Comparison of ENCODE assay signal across 22 cellular contexts in the genomic region with DNA sequence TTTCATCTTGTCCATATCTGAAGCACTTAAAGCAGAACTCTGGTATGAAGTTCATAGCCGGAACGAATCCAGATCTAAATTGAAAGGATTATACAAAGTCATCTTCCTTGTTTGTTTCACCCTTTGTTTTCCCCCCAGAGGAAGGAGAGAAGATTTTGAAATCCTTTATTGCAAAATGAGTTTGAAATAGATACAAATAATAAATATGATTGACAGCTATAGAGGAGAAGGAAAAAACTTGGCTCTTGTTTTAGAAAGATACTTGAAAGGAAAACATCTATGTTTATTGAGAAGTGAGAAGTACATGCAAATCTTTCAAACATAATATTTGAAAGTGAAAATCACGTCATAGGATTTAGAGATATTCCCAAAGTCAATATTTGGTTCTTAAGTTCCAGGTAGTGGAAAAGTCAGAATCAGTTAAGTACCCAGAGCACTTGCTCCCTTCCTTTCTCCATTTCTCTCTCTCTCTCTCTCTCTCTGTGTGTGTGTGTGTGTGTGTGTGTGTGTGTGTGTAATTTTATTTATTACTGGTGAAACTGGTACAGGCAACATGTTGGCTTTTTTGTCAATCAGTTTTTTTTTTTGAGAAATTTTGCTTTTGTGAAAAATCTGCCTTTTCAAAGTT. TPM values are rescaled to one million over a fixed set of nuclear protein-coding genes. Genes with fewer than 3 reads are reported as not detected.
DNase-seq lines count a peak whose midpoint lies in the region; ATAC-seq and TF ChIP-seq lines count a peak whose summit lies in the region.
"Had no signal": no experiment of that assay in that cellular context is flagged by ENCODE, and none has a peak within 500 bp of the region (broad histone marks: within the 10 kb centered on the region; RNA-seq: fewer than 3 reads in every experiment).

No MANE protein-coding gene starts in this region.

- no peak for TF ChIP-seq RAD21 in HCT116 (IDR thresholded peaks at IDR 0.05; ENCODE audit: low read depth)

- H3K36me3 Mint-ChIP-seq in activated T-cell treated with anti-CD3 and anti-CD28 coated beads, Interleukin-2, amount 50 U/mL, for 24 hours (ENCODE audit: low read depth) = peaks cover 34% of the 10 kb centered on the region
- H3K36me3 Mint-ChIP-seq in activated naive CD8-positive, alpha-beta T cell treated with anti-CD3 and anti-CD28 coated beads, Interleukin-2, amount 50 U/mL, for 24 hours (ENCODE audit: low read depth) = peaks cover 23% of the 10 kb centered on the region

- H3K4me1 ChIP-seq in HCT116 (ENCODE audit: control insufficient read depth in 1 of 2, insufficient read depth in 2 of 2, low read length in 2 of 2) = peaks cover 39 to 43% of the 10 kb centered on the region in 2 experiments
- H3K4me1 ChIP-seq in psoas muscle = peaks cover 53% of the 10 kb centered on the region
- H3K4me1 ChIP-seq in esophagus muscularis mucosa = peaks cover 25 to 41% (median 31%) of the 10 kb centered on the region in 4 donors
- H3K4me1 ChIP-seq: prostate gland had no signal

- POLR2A ChIA-PET in HCT116 (lab: Charles Lee) = no interaction called here

- intact Hi-C loops in HCT116 (cut with micrococcal nuclease) (loop anchor here (5.0 kb wide), 1 partner anchor 75 kb away; no protein-coding TSS in a partner anchor), psoas muscle (cut with DNase I) (loop anchor here (2.0 to 10.0 kb wide), 3 partner anchors 14 to 192 kb away; no protein-coding TSS in a partner anchor), esophagus muscularis mucosa (cut with DNase I) (loop anchor here (5.0 to 10.0 kb wide), 2 partner anchors 85 to 332 kb away; no protein-coding TSS in a partner anchor)

- no peaks in the 10 kb centered on the region for H3K27me3 Mint-ChIP-seq in activated T-cell treated with anti-CD3 and anti-CD28 coated beads, Interleukin-2, amount 50 U/mL, for 24 hours
- no peaks in the 10 kb centered on the region for H3K27me3 Mint-ChIP-seq in activated naive CD8-positive, alpha-beta T cell treated with anti-CD3 and anti-CD28 coated beads, Interleukin-2, amount 50 U/mL, for 24 hours
- H3K27me3 Mint-ChIP-seq: CD4-positive, alpha-beta T cell had no signal

- H3K4me3 ChIP-seq in HCT116 (replicated peaks in 1 of 2; ENCODE audit: low read depth in 1 of 2, low read length in 2 of 2) (no peak overlapping the region), psoas muscle (peak overlapping the region; percentile 23), esophagus muscularis mucosa (no peak overlapping the region)
- H3K4me3 ChIP-seq: prostate gland, spleen had no signal

- CTCF ChIA-PET in HCT116 (lab: Charles Lee) = interaction anchor here (1.4 to 1.6 kb wide), 3 partner anchors 9 to 249 kb away, joined by 3 to 8 read pairs (median 6); no protein-coding TSS in a partner anchor

- H3K9me3 ChIP-seq in HCT116 (ENCODE audit: control insufficient read depth in 1 of 2, insufficient read depth in 1 of 2, low read depth in 1 of 2, low read length in 2 of 2) (no peaks in the 10 kb centered on the region), psoas muscle (no peaks in the 10 kb centered on the region), esophagus muscularis mucosa (no peaks in the 10 kb centered on the region)
- H3K9me3 ChIP-seq: prostate gland, spleen had no signal

- H3K9ac ChIP-seq in HCT116 (ENCODE audit: low read length) = no peak overlapping the region

- BruUV-seq in HCT116 (replicated peaks; lab: Mats Ljungman, UMichigan) = no TSS peak

- peaks cover 71% of the 10 kb centered on the region for H3K79me2 ChIP-seq in HCT116 (ENCODE audit: insufficient read depth, low read length)

- no peaks in the 10 kb centered on the region for H3K27me3 ChIP-seq in HCT116 (ENCODE audit: insufficient read depth, low read length)
- no peaks in the 10 kb centered on the region for H3K27me3 ChIP-seq in psoas muscle (ENCODE audit: insufficient read depth in 3 of 3, low read length in 2 of 3)
- H3K27me3 ChIP-seq in esophagus muscularis mucosa = no peaks in the 10 kb centered on the region
- H3K27me3 ChIP-seq: spleen had no signal

- H4K20me1 ChIP-seq in HCT116 (ENCODE audit: insufficient read depth) = no peaks in the 10 kb centered on the region

- H3K4me3 Mint-ChIP-seq in activated T-cell treated with anti-CD3 and anti-CD28 coated beads, Interleukin-2, amount 50 U/mL, for 24 hours = no peak overlapping the region
- H3K4me3 Mint-ChIP-seq in activated naive CD8-positive, alpha-beta T cell treated with anti-CD3 and anti-CD28 coated beads, Interleukin-2, amount 50 U/mL, for 24 hours = no peak overlapping the region
- H3K4me3 Mint-ChIP-seq: activated naive CD4-positive, alpha-beta T cell treated with anti-CD3 and anti-CD28 coated beads for 36 hours; CD4-positive, alpha-beta T cell; H9 had no signal

- no peak for TF ChIP-seq EP300 in esophagus muscularis mucosa (IDR thresholded peaks at IDR 0.05)

- H3K4me1 Mint-ChIP-seq in activated T-cell treated with anti-CD3 and anti-CD28 coated beads, Interleukin-2, amount 50 U/mL, for 24 hours (ENCODE audit: low read depth) = peaks cover 69% of the 10 kb centered on the region
- peaks cover 70% of the 10 kb centered on the region for H3K4me1 Mint-ChIP-seq in activated naive CD8-positive, alpha-beta T cell treated with anti-CD3 and anti-CD28 coated beads, Interleukin-2, amount 50 U/mL, for 24 hours

- TF ChIP-seq POLR2A in HCT116 (IDR thresholded peaks at IDR 0.05; ENCODE audit: borderline replicate concordance, extremely low read depth, insufficient read depth, insufficient read length) = no peak
- no peak for TF ChIP-seq POLR2A in esophagus muscularis mucosa (IDR thresholded peaks at IDR 0.05; ENCODE audit: low read depth)

- no peak for DNase-seq in activated T-cell treated with anti-CD3 and anti-CD28 coated beads, Interleukin-2, amount 50 U/mL, for 24 hours
- DNase-seq in activated T-cell treated with anti-CD3 and anti-CD28 coated beads for 4 hours (no peak), HCT116 (ENCODE audit: low read depth, low spot score) (no peak), psoas muscle (no peak), esophagus muscularis mucosa (ENCODE audit: extremely low spot score) (no peak), cortex of kidney (lab: John Stamatoyannopoulos, UW) (no peak), EL (no peak)
- DNase-seq in activated naive CD8-positive, alpha-beta T cell treated with anti-CD3 and anti-CD28 coated beads, Interleukin-2, amount 50 U/mL, for 24 hours = no peak
- DNase-seq: ACHN; activated CD4-positive, alpha-beta T cell treated with anti-CD3 and anti-CD28 coated beads, Interleukin-2, amount 50 U/mL, for 4 hours; activated naive CD4-positive, alpha-beta T cell treated with anti-CD3 and anti-CD28 coated beads for 36 hours; CD4-positive, alpha-beta T cell; H9; IMR-90; NCI-H2029; NCI-H510A; SHP77 treated with DMSO at 0.1 percent for 48 hours; spleen; substantia nigra; T-helper 1 cell had no signal

- H3K36me3 ChIP-seq in HCT116 (ENCODE audit: control insufficient read depth in 1 of 2, insufficient read depth in 2 of 2, low read length in 2 of 2) (no peaks in the 10 kb centered on the region), psoas muscle (ENCODE audit: insufficient read depth in 1 of 2, low read depth in 1 of 2) (peaks cover 0 to 3% of the 10 kb centered on the region in 2 donors), esophagus muscularis mucosa (no peaks in the 10 kb centered on the region)
- H3K36me3 ChIP-seq: prostate gland, spleen had no signal

- H2AFZ ChIP-seq in HCT116 (ENCODE audit: low read depth, low read length, poor library complexity, severe bottlenecking) = no peak overlapping the region

- no peak for TF ChIP-seq CTCF in HCT116 (IDR thresholded peaks at IDR 0.05 in 2 of 3, conservative IDR thresholded peaks at IDR 0.05 in 1 of 3; ENCODE audit: borderline replicate concordance in 1 of 3, insufficient read depth in 1 of 3, low read depth in 2 of 3, low read length in 2 of 3)
- no peak for TF ChIP-seq CTCF in psoas muscle (IDR thresholded peaks at IDR 0.05)
- no peak for TF ChIP-seq CTCF in esophagus muscularis mucosa (IDR thresholded peaks at IDR 0.05)

- peak overlapping the region; percentile 19 for H3K4me2 ChIP-seq in HCT116 (ENCODE audit: low read length)

- no peaks in the 10 kb centered on the region for H3K9me3 Mint-ChIP-seq in activated T-cell treated with anti-CD3 and anti-CD28 coated beads, Interleukin-2, amount 50 U/mL, for 24 hours
- H3K9me3 Mint-ChIP-seq in activated naive CD8-positive, alpha-beta T cell treated with anti-CD3 and anti-CD28 coated beads, Interleukin-2, amount 50 U/mL, for 24 hours = no peaks in the 10 kb centered on the region
- H3K9me3 Mint-ChIP-seq: activated naive CD4-positive, alpha-beta T cell treated with anti-CD3 and anti-CD28 coated beads for 36 hours; CD4-positive, alpha-beta T cell had no signal

- ATAC-seq in HCT116 (no peak), psoas muscle (peak in 2 of 4 donors; percentile 43 to 70)
- no peak for ATAC-seq in activated naive CD8-positive, alpha-beta T cell treated with anti-CD3 and anti-CD28 coated beads, Interleukin-2, amount 50 U/mL, for 24 hours

- H3K27ac ChIP-seq in HCT116 (ENCODE audit: low read depth, low read length) = peak overlapping the region; percentile 50
- H3K27ac ChIP-seq in psoas muscle = peak overlapping the region; percentile 65
- H3K27ac ChIP-seq in esophagus muscularis mucosa (replicated peaks in 1 of 4) = no peak overlapping the region
- H3K27ac ChIP-seq: HL-60, prostate gland had no signal

- WGBS in psoas muscle, 3 donors = 31 to 45% (median 35%) methylated on average over 3 of the region's 3 CpGs
- WGBS in esophagus muscularis mucosa = 73% methylated on average over 3 of the region's 3 CpGs

- RAD21 ChIA-PET in HCT116 (lab: Charles Lee; ENCODE audit: low non-redundant PET in 1 of 2, low total read pairs in 2 of 2, uncharacterized antibody in 2 of 2, unreplicated experiment in 2 of 2) = no interaction called here

- no peaks in the 10 kb centered on the region; the same call in 1 of the 2 replicates for H3K9me2 ChIP-seq in HCT116 (ENCODE audit: insufficient read depth)

- H3K27ac Mint-ChIP-seq in activated T-cell treated with anti-CD3 and anti-CD28 coated beads, Interleukin-2, amount 50 U/mL, for 24 hours = peak overlapping the region; percentile 19
- peak overlapping the region; percentile 27 for H3K27ac Mint-ChIP-seq in activated naive CD8-positive, alpha-beta T cell treated with anti-CD3 and anti-CD28 coated beads, Interleukin-2, amount 50 U/mL, for 24 hours
- H3K27ac Mint-ChIP-seq: activated naive CD4-positive, alpha-beta T cell treated with anti-CD3 and anti-CD28 coated beads for 36 hours; CD4-positive, alpha-beta T cell had no signal

TF ChIP-seq in HCT116, 20 proteins besides CTCF, POLR2A, EP300 and RAD21 (continues in another document):
- TF ChIP-seq CEBPB (IDR thresholded peaks at IDR 0.05; ENCODE audit: low read depth) (peak; percentile 46; the same call in 1 of the 2 replicates), SRF (IDR thresholded peaks at IDR 0.05; ENCODE audit: low read depth) (no peak)

RNA-seq across cellular contexts. Expression of a gene that starts 27.3 kb away (rescaled TPM):
- total RNA-seq in HCT116 (2021; ENCODE audit: unreplicated experiment) = 257 TPM
- 115 and 142 TPM in 2 replicates for polyA plus RNA-seq in HCT116 (2012)
- total RNA-seq in psoas muscle = 100 to 1,000 TPM in 3 of 4 donors, 10 to 100 TPM in 1; 99.1 to 279 (median 191) TPM
- polyA plus RNA-seq in psoas muscle = 100 to 1,000 TPM in 2 of 3 donors, 10 to 100 TPM in 1; 29.5 to 193 (median 139) TPM
- total RNA-seq in esophagus muscularis mucosa = 100 to 1,000 TPM; 212 to 250 (median 227) TPM

Comparison
In these comparisons a context has a peak if more than half of its experiments do, and no peak if none do; other contexts are left out.
1. H3K27ac ChIP-seq: peak in HCT116 (single experiment) and psoas muscle (single experiment); none in esophagus muscularis mucosa (0 of 4).